ENCODE assay signal across 8 cellular contexts in the genomic region with DNA sequence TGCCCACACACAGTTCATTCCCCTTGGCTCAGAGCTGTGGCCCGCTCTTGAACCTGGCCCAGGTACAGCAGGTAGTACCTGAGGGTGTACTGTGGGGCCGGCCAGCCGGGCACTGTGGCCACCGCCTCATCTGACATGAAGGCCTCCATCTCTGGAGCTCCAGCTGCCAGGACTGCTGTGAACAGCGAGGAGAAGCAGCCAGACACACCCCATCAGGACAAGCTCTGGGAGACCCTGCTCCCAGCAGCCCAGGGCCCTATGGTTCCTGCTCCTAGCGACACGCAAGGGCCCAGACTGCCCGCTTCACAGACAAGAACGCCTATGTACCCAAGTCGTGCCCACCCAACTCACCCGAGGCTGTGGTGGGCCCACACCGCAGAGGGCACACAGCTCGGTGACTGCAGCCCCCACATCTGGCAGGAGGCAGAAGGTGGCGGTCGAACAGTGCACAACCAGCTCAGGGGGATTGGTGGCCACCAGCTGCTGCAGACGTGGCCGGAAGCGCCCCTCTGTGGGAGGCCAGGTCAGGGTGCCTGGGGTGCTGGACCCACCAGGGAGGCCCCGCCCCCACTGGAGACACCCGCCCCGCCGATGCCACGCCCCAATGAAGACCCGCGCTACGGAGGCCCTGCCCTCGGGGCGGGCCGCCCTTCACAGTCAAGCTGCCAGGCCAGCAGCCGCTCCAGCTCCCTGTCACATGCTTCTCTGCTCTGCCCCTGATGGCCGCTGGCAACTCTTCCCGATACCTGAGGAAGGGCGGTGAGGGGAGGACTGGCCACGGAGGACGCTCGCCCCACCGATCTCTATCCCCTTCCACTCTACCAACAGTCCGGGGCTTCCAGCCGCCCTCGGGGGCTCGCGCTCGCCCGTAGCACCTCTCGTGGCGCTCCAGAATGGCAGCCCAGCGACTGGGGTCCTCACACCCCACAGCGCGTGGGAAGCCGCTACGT. TPM values are rescaled to one million over a fixed set of nuclear protein-coding genes. Genes with fewer than 3 reads are reported as not detected.
DNase-seq lines count a peak whose midpoint lies in the region; ATAC-seq and TF ChIP-seq lines count a peak whose summit lies in the region.

No MANE protein-coding gene starts in this region.

- peaks cover 41% of the 10 kb centered on the region for H3K4me1 ChIP-seq in A673 (ENCODE audit: insufficient read depth, low read length, poor library complexity, severe bottlenecking)
- peaks cover 54 to 58% of the 10 kb centered on the region in 2 donors for H3K4me1 ChIP-seq in mucosa of rectum (ENCODE audit: control insufficient read depth in 2 of 2, insufficient read depth in 2 of 2, low read length in 2 of 2)
- peaks cover 4 to 63% (median 56%) of the 10 kb centered on the region in 5 donors for H3K4me1 ChIP-seq in subcutaneous abdominal adipose tissue (ENCODE audit: control insufficient read depth in 5 of 5, insufficient read depth in 5 of 5, low read length in 5 of 5)

- H3K27ac ChIP-seq in A673 (ENCODE audit: low read depth, low read length, poor library complexity, severe bottlenecking) (peak overlapping the region; percentile 85), epithelial cell of prostate (peak overlapping the region; percentile 84), mucosa of rectum (ENCODE audit: low read depth in 2 of 2, low read length in 2 of 2) (peak overlapping the region; percentile 82 to 88), subcutaneous abdominal adipose tissue (ENCODE audit: low read depth, low read length) (no peak overlapping the region)

- no peak for ATAC-seq in GM19328 (IDR thresholded peaks at IDR 0.05; ENCODE audit: unreplicated experiment)

- no peaks in the 10 kb centered on the region for H3K9me3 ChIP-seq in A673 (ENCODE audit: low read depth, low read length, poor library complexity, severe bottlenecking)
- H3K9me3 ChIP-seq in mucosa of rectum (ENCODE audit: control insufficient read depth in 2 of 2, low read length in 2 of 2): no peaks in the 10 kb centered on the region
- no peaks in the 10 kb centered on the region for H3K9me3 ChIP-seq in subcutaneous abdominal adipose tissue (ENCODE audit: control insufficient read depth in 5 of 5, low read length in 5 of 5)

- H3K4me3 ChIP-seq in A673 (ENCODE audit: low read depth, low read length, poor library complexity, severe bottlenecking): peak overlapping the region; percentile 94
- H3K4me3 ChIP-seq in mucosa of rectum (ENCODE audit: low read length in 2 of 2): peak overlapping the region; percentile 62 to 64
- peak overlapping the region in 4 of 5 donors; percentile 56 to 73 (median 64) for H3K4me3 ChIP-seq in subcutaneous abdominal adipose tissue (ENCODE audit: low read depth in 1 of 5, low read length in 5 of 5)

- intact Hi-C loops in A673 (cut with micrococcal nuclease; ENCODE audit: unreplicated experiment): no loop called here

- no peak for TF ChIP-seq CTCF in A673 (conservative IDR thresholded peaks at IDR 0.05; ENCODE audit: low read depth, low read length)
- TF ChIP-seq CTCF in GM13977 (IDR thresholded peaks at IDR 0.05; ENCODE audit: extremely low read depth, insufficient read depth, missing control alignments): no peak

- CTCF ChIA-PET in A673 (lab: Charles Lee): no interaction called here

- peak; percentile 77 for DNase-seq in A673 (ENCODE audit: low spot score)
- DNase-seq in GM13977 (ENCODE audit: low spot score): peak; percentile 70
- peak; percentile 72 for DNase-seq in NCI-H2171 (lab: John Stamatoyannopoulos, UW)
- peak; percentile 67 for DNase-seq in activated CD4-positive, alpha-beta T cell treated with anti-CD3 and anti-CD28 coated beads for 48 hours
- DNase-seq in epithelial cell of prostate (ENCODE audit: low read depth, low spot score): no peak

- H3K36me3 ChIP-seq in A673 (ENCODE audit: insufficient read depth, low read length, poor library complexity, severe bottlenecking) (peaks cover 23% of the 10 kb centered on the region), mucosa of rectum (ENCODE audit: control insufficient read depth in 2 of 2, insufficient read depth in 2 of 2, low read length in 2 of 2) (peaks cover 12 to 20% of the 10 kb centered on the region in 2 donors), subcutaneous abdominal adipose tissue (ENCODE audit: control insufficient read depth in 5 of 5, insufficient read depth in 5 of 5, low read length in 5 of 5) (peaks cover 0 to 20% (median 16%) of the 10 kb centered on the region in 5 donors)

- in situ Hi-C loops in GM13977 (cut with MboI; ENCODE audit: low pct_unique_long_range_greater_than_20kb, low sequenced_read_pairs, unreplicated experiment): no loop called here

- H3K27me3 ChIP-seq in A673 (replicated peaks; ENCODE audit: insufficient read depth, low read depth, low read length, poor library complexity) (no peaks in the 10 kb centered on the region), mucosa of rectum (ENCODE audit: control insufficient read depth in 2 of 2, insufficient read depth in 2 of 2, low read length in 2 of 2) (no peaks in the 10 kb centered on the region), subcutaneous abdominal adipose tissue (ENCODE audit: control insufficient read depth in 5 of 5, insufficient read depth in 4 of 5, low read length in 5 of 5) (peaks cover 0 to 4% (median 0%) of the 10 kb centered on the region in 5 donors)

- no TSS peak for BruUV-seq in A673 (replicated peaks; lab: Mats Ljungman, UMichigan)

- POLR2A ChIA-PET in A673 (lab: Charles Lee; ENCODE audit: low non-redundant PET): no interaction called here

- H3K9ac ChIP-seq in mucosa of rectum (ENCODE audit: low read depth in 1 of 2, low read length in 2 of 2): peak overlapping the region in 1 of 2 donors; percentile 59
- peak overlapping the region in 1 of 5 donors; percentile 69 for H3K9ac ChIP-seq in subcutaneous abdominal adipose tissue (ENCODE audit: low read length in 5 of 5)

RNA-seq across cellular contexts. Expression of a gene that starts 1.1 kb away (rescaled TPM):
- 88.2 and 95.2 TPM in 2 replicates for total RNA-seq in A673 (2021)

RNA-seq across cellular contexts. Expression of a gene that starts 3.7 kb away (rescaled TPM):
- 1.5 and 2.3 TPM in 2 replicates for total RNA-seq in A673 (2021)

RNA-seq across cellular contexts. Expression of a gene that starts 5.0 kb away (rescaled TPM):
- 78.1 and 87.1 TPM in 2 replicates for total RNA-seq in A673 (2021)

RNA-seq across cellular contexts. Expression of a gene that starts 11.1 kb away (rescaled TPM):
- 17.7 and 18.2 TPM in 2 replicates for total RNA-seq in A673 (2021)

RNA-seq across cellular contexts. Expression of a gene that starts 11.2 kb away (rescaled TPM):
- 184 and 193 TPM in 2 replicates for total RNA-seq in A673 (2021)
